26 cellular contexts compared by ENCODE assay signal in genomic region chr3:97057365-97057764, GRCh38.
DNase-seq lines count a peak whose midpoint lies in the region; ATAC-seq, FAIRE-seq and TF ChIP-seq lines count a peak whose summit lies in the region.
"Had no signal": no experiment of that assay in that cellular context is flagged by ENCODE, and none has a peak within 500 bp of the region (broad histone marks: within the 10 kb centered on the region; RNA-seq: fewer than 3 reads in every experiment).

No MANE protein-coding gene starts in this region.

- no peak overlapping the region for H3K4me3 Mint-ChIP-seq in WTC11
- H3K4me3 Mint-ChIP-seq: CD14-positive monocyte; CD4-positive, alpha-beta memory T cell; CD4-positive, CD25-positive, alpha-beta regulatory T cell; CD8-positive, alpha-beta memory T cell had no signal

- H3K79me1 ChIP-seq in neuronal stem cell (ENCODE audit: low read depth, low read length) = no peaks in the 10 kb centered on the region

- H3K9me1 ChIP-seq in K562 (ENCODE audit: control insufficient read depth, insufficient read depth, low read length) = no peaks in the 10 kb centered on the region

- H2AK5ac ChIP-seq in neuronal stem cell (ENCODE audit: low read depth, low read length) = no peak overlapping the region

- CTCF ChIA-PET in HepG2 (lab: Yijun Ruan, JAX; ENCODE audit: low intra/inter-chr PET ratio, low total read pairs) = no interaction called here
- CTCF ChIA-PET in WTC11 (lab: Charles Lee) = no interaction called here
- CTCF ChIA-PET in K562 (lab: Yijun Ruan, JAX; ENCODE audit: low intra/inter-chr PET ratio) = no interaction called here

- no peak for FAIRE-seq in HepG2 (lab: Jason Lieb, UNC)
- FAIRE-seq in K562 (lab: Jason Lieb, UNC) = no peak
- FAIRE-seq: GM12891 had no signal

- no peak overlapping the region for H2BK15ac ChIP-seq in neuronal stem cell (ENCODE audit: low read length)

- H2BK120ac ChIP-seq in neuronal stem cell (ENCODE audit: low read depth, low read length) = no peak overlapping the region

- TF ChIP-seq EP300 in HepG2 (IDR thresholded peaks at IDR 0.05; ENCODE audit: low read depth in 2 of 2, low read length in 2 of 2) (no peak), HepG2 (CRISPR knock-in tag; IDR thresholded peaks at IDR 0.05; ENCODE audit: borderline replicate concordance) (no peak), K562 (IDR thresholded peaks at IDR 0.05; ENCODE audit: low read length) (no peak)

- H2AFZ ChIP-seq in HepG2 (ENCODE audit: low read length) (no peak overlapping the region), K562 (ENCODE audit: low read depth, low read length) (no peak overlapping the region), neuronal stem cell (ENCODE audit: low read length) (peak overlapping the region; percentile 16)

- DNase-seq in HepG2 (ENCODE audit: low spot score) (no peak), right lobe of liver (no peak), WTC11 (ENCODE audit: low spot score) (no peak), K562 (ENCODE audit: extremely low read depth in 1 of 4, low spot score in 3 of 4) (no peak), neuronal stem cell (ENCODE audit: low spot score) (no peak), mesenteric fat pad (ENCODE audit: low spot score) (no peak), SW 1271 (lab: John Stamatoyannopoulos, UW) (no peak)
- DNase-seq: ACHN; BE2C; C1 segment of cervical spinal cord; CD4-positive, alpha-beta memory T cell; CD4-positive, CD25-positive, alpha-beta regulatory T cell; CD8-positive, alpha-beta memory T cell; COR-L47; DMS 273 treated with DMSO at 0.1 percent for 48 hours; DMS153; DMS53; DMS79; DND-41; EL; GDM1 had no signal

- H3K4ac ChIP-seq in neuronal stem cell (ENCODE audit: low read length) = no peak overlapping the region

- no peak overlapping the region for H3K23ac ChIP-seq in neuronal stem cell (ENCODE audit: low read depth, low read length, poor library complexity)

- BruUV-seq in HepG2 (replicated peaks; lab: Mats Ljungman, UMichigan) (no TSS peak), K562 (replicated peaks; lab: Mats Ljungman, UMichigan) (no TSS peak)

- no peak overlapping the region for H3K27ac ChIP-seq in HepG2 (ENCODE audit: extremely low read length, insufficient read depth, low read length)
- H3K27ac ChIP-seq in right lobe of liver = no peak overlapping the region
- H3K27ac ChIP-seq in K562 (ENCODE audit: extremely low read depth, low read depth, low read length) = no peak overlapping the region
- no peak overlapping the region for H3K27ac ChIP-seq in neuronal stem cell (replicated peaks; ENCODE audit: low read length)
- H3K27ac ChIP-seq: 22Rv1, BLaER1 had no signal

- peaks cover 6% of the 10 kb centered on the region for H3K9me3 Mint-ChIP-seq in WTC11

- H4K20me1 ChIP-seq in HepG2 (ENCODE audit: insufficient read depth, low read length) (no peaks in the 10 kb centered on the region), K562 (replicated peaks; ENCODE audit: control insufficient read depth, insufficient read depth, low read length) (no peaks in the 10 kb centered on the region)
- H4K20me1 ChIP-seq: BLaER1 had no signal

- TF ChIP-seq CTCF in HepG2 (CRISPR knock-in tag; IDR thresholded peaks at IDR 0.05) (no peak), right lobe of liver (IDR thresholded peaks at IDR 0.05) (no peak), WTC11 (IDR thresholded peaks at IDR 0.05) (no peak), K562 (IDR thresholded peaks at IDR 0.05 in 2 of 3, conservative IDR thresholded peaks at IDR 0.05 in 1 of 3; ENCODE audit: insufficient read depth in 2 of 3, low read depth in 1 of 3, low read length in 3 of 3) (no peak)

- H3K9me3 ChIP-seq in HepG2 (ENCODE audit: low read length) = no peaks in the 10 kb centered on the region; the same call in 1 of the 2 replicates
- no peaks in the 10 kb centered on the region for H3K9me3 ChIP-seq in right lobe of liver
- no peaks in the 10 kb centered on the region for H3K9me3 ChIP-seq in K562 (replicated peaks; ENCODE audit: control insufficient read depth, insufficient read depth, low read depth, low read length)
- no peaks in the 10 kb centered on the region for H3K9me3 ChIP-seq in neuronal stem cell (replicated peaks in 1 of 2; ENCODE audit: control insufficient read depth in 2 of 2, insufficient read depth in 1 of 2, low read depth in 1 of 2, low read length in 2 of 2)
- H3K9me3 ChIP-seq: BE2C had no signal

- H3K27me3 ChIP-seq in HepG2 (ENCODE audit: control insufficient read depth in 1 of 2, insufficient read depth in 2 of 2, low read length in 2 of 2) = no peaks in the 10 kb centered on the region; a peak in 1 of 5 replicates
- no peaks in the 10 kb centered on the region for H3K27me3 ChIP-seq in right lobe of liver
- no peaks in the 10 kb centered on the region for H3K27me3 ChIP-seq in K562 (ENCODE audit: control insufficient read depth in 2 of 2, insufficient read depth in 2 of 2, low read length in 2 of 2)
- H3K27me3 ChIP-seq in neuronal stem cell (ENCODE audit: control insufficient read depth in 3 of 3, insufficient read depth in 3 of 3, low read depth in 1 of 3, low read length in 3 of 3) = no peaks in the 10 kb centered on the region
- H3K27me3 ChIP-seq: BE2C, BLaER1 had no signal

- H3K4me2 ChIP-seq in HepG2 (ENCODE audit: low read depth, low read length) (no peak overlapping the region), K562 (ENCODE audit: insufficient read depth, low read length) (no peak overlapping the region), neuronal stem cell (ENCODE audit: insufficient read depth, low read length, poor library complexity, severe bottlenecking) (no peak overlapping the region)
- H3K4me2 ChIP-seq: BLaER1 had no signal

- no peak overlapping the region for H3K4me3 ChIP-seq in HepG2 (replicated peaks in 1 of 3; ENCODE audit: insufficient read depth in 1 of 3, low read depth in 2 of 3, low read length in 3 of 3)
- no peak overlapping the region for H3K4me3 ChIP-seq in right lobe of liver
- no peak overlapping the region for H3K4me3 ChIP-seq in K562
- H3K4me3 ChIP-seq in neuronal stem cell (ENCODE audit: low read length in 2 of 2) = no peak overlapping the region
- H3K4me3 ChIP-seq: BLaER1 had no signal

- H3K9ac ChIP-seq in HepG2 (ENCODE audit: insufficient read depth, low read depth, low read length) (no peak overlapping the region), K562 (ENCODE audit: insufficient read depth in 1 of 2, low read depth in 2 of 2, low read length in 2 of 2) (no peak overlapping the region), neuronal stem cell (ENCODE audit: low read depth, low read length, poor library complexity) (no peak overlapping the region)
- H3K9ac ChIP-seq: BLaER1 had no signal

- H3K14ac ChIP-seq in neuronal stem cell (ENCODE audit: low read length) = no peak overlapping the region

- no peaks in the 10 kb centered on the region for H3K4me1 Mint-ChIP-seq in WTC11
- H3K4me1 Mint-ChIP-seq: CD14-positive monocyte; CD4-positive, alpha-beta memory T cell; CD4-positive, CD25-positive, alpha-beta regulatory T cell; CD8-positive, alpha-beta memory T cell had no signal

- H3K27ac Mint-ChIP-seq in WTC11 = no peak overlapping the region
- H3K27ac Mint-ChIP-seq: CD14-positive monocyte; CD4-positive, alpha-beta memory T cell; CD8-positive, alpha-beta memory T cell had no signal

- no peak overlapping the region for H3K18ac ChIP-seq in neuronal stem cell (ENCODE audit: low read length)

- H3K79me2 ChIP-seq in HepG2 (ENCODE audit: insufficient read depth, low read length) (no peaks in the 10 kb centered on the region), K562 (ENCODE audit: control insufficient read depth, insufficient read depth, low read length) (no peaks in the 10 kb centered on the region)

- TF ChIP-seq RAD21 in HepG2 (CRISPR knock-in tag; IDR thresholded peaks at IDR 0.05) (no peak), K562 (CRISPR knock-in tag; conservative IDR thresholded peaks at IDR 0.05 in 1 of 2, IDR thresholded peaks at IDR 0.05 in 1 of 2) (no peak)

- no peaks in the 10 kb centered on the region for H3K27me3 Mint-ChIP-seq in WTC11 (ENCODE audit: low read depth)
- H3K27me3 Mint-ChIP-seq: CD4-positive, alpha-beta memory T cell; CD4-positive, CD25-positive, alpha-beta regulatory T cell; CD8-positive, alpha-beta memory T cell had no signal

- TF ChIP-seq POLR2A in HepG2 (IDR thresholded peaks at IDR 0.05; ENCODE audit: insufficient read depth in 1 of 2, low read depth in 2 of 2, low read length in 2 of 2) (no peak), right lobe of liver (IDR thresholded peaks at IDR 0.05) (no peak), K562 (conservative IDR thresholded peaks at IDR 0.05) (no peak)

- no peak overlapping the region for H2BK12ac ChIP-seq in neuronal stem cell (ENCODE audit: low read length)

- H3K36me3 Mint-ChIP-seq in WTC11 = no peaks in the 10 kb centered on the region
- H3K36me3 Mint-ChIP-seq: CD14-positive monocyte; CD4-positive, alpha-beta memory T cell; CD4-positive, CD25-positive, alpha-beta regulatory T cell; CD8-positive, alpha-beta memory T cell had no signal

- ATAC-seq in HepG2 = no peak
- no peak for ATAC-seq in right lobe of liver
- no peak for ATAC-seq in WTC11
- ATAC-seq in K562 = no peak
- ATAC-seq in GM19395 (IDR thresholded peaks at IDR 0.05; ENCODE audit: unreplicated experiment) = no peak

- H4K8ac ChIP-seq in neuronal stem cell (ENCODE audit: low read depth, low read length) = no peak overlapping the region

- WGBS in HepG2 (ENCODE audit: low lambda C conversion rate) = 6% methylated on average over 3 of the region's 3 CpGs
- 68% methylated on average over 3 of the region's 3 CpGs for WGBS in right lobe of liver (ENCODE audit: insufficient coverage, low coverage, low lambda C conversion rate, missing lambda C conversion rate)
- 0% methylated on average over 3 of the region's 3 CpGs for WGBS in K562 (ENCODE audit: insufficient coverage, low coverage, missing lambda C conversion rate)
- WGBS in neuronal stem cell (ENCODE audit: extremely low coverage in 2 of 2, insufficient read length in 2 of 2, insufficient replicate concordance in 1 of 2), 2 donors = no CpG with 5 or more reads among the region's 3 CpGs

- in situ Hi-C loops in HepG2 (cut with HindIII; ENCODE audit: extremely low pct_ligation_motif_present, low pct_unique_long_range_greater_than_20kb) (no loop called here), K562 (cut with MboI) (no loop called here)

- H2BK5ac ChIP-seq in neuronal stem cell (ENCODE audit: low read length) = no peak overlapping the region

- no peak overlapping the region for H4K91ac ChIP-seq in neuronal stem cell (ENCODE audit: low read depth, low read length, poor library complexity)

- no peaks in the 10 kb centered on the region for H3K36me3 ChIP-seq in HepG2 (replicated peaks in 1 of 2; ENCODE audit: control insufficient read depth in 1 of 2, insufficient read depth in 2 of 2, low read length in 2 of 2)
- H3K36me3 ChIP-seq in right lobe of liver = no peaks in the 10 kb centered on the region
- H3K36me3 ChIP-seq in K562 (ENCODE audit: control insufficient read depth, insufficient read depth, low read length) = no peaks in the 10 kb centered on the region
- no peaks in the 10 kb centered on the region for H3K36me3 ChIP-seq in neuronal stem cell (replicated peaks in 1 of 2; ENCODE audit: control insufficient read depth in 2 of 2, insufficient read depth in 2 of 2, low read length in 2 of 2)
- H3K36me3 ChIP-seq: BE2C, BLaER1 had no signal

- H3K4me1 ChIP-seq in HepG2 (ENCODE audit: insufficient read depth, low read length) (no peaks in the 10 kb centered on the region), right lobe of liver (no peaks in the 10 kb centered on the region), K562 (replicated peaks in 1 of 2; ENCODE audit: control insufficient read depth in 2 of 2, insufficient read depth in 2 of 2, low read length in 2 of 2) (no peaks in the 10 kb centered on the region), neuronal stem cell (ENCODE audit: control insufficient read depth in 2 of 2, insufficient read depth in 1 of 2, low read depth in 1 of 2, low read length in 2 of 2) (no peaks in the 10 kb centered on the region)
- H3K4me1 ChIP-seq: BE2C, BLaER1 had no signal

- POLR2A ChIA-PET in HepG2 (lab: Yijun Ruan, JAX) = no interaction called here
- POLR2A ChIA-PET in WTC11 (lab: Charles Lee) = no interaction called here
- POLR2A ChIA-PET in K562 (lab: Yijun Ruan, JAX) = no interaction called here

- intact Hi-C loops in HepG2 (cut with micrococcal nuclease; ENCODE audit: unreplicated experiment) = no loop called here
- intact Hi-C loops in right lobe of liver (cut with DNase I) = no loop called here
- intact Hi-C loops in K562 (cut with micrococcal nuclease) = no loop called here

Comparison
In these comparisons a context has a peak if more than half of its experiments do, and no peak if none do; other contexts are left out.
1. Of the 241 proteins assayed by ChIP-seq in both HepG2 and K562: peak only in HepG2: RAD51; only in K562: TFE3; in both: none; in neither: 237; mixed calls (peak in some experiments, not most) for 2.